In the genomic region with DNA sequence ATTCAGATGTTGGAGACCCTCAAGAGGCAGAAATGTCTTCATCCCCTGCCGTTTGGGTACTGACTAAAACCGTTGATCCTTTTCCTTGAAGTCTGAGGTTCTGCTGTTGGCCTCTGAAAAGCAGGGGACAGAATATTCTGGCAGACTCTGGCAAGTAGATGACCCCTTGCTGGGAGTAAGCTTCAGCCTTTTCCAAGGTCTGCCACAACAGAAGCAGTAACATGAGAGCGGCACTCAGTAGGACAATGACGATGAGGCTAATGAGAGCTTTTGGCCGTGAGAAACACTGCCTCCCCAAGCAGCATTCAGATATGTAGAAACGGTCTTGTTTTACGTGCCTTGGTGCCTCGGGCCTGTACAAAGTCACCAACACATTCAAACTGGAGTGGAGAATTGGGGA, we compare ENCODE assay signal across 1 cellular context.
TF ChIP-seq lines count a peak whose summit lies in the region.

No MANE protein-coding gene starts in this region.

TF ChIP-seq in H1, 55 proteins besides CTCF, POLR2A, EP300 and RAD21:
- TF ChIP-seq CBX5 (IDR thresholded peaks at IDR 0.05; ENCODE audit: low read depth, low read length), result no peak
- no peak for TF ChIP-seq TEAD4 (IDR thresholded peaks at IDR 0.05; ENCODE audit: low read depth, low read length)
- no peak for TF ChIP-seq KDM4A (IDR thresholded peaks at IDR 0.05; ENCODE audit: low read depth, low read length, severe bottlenecking)
- TF ChIP-seq KDM1A (IDR thresholded peaks at IDR 0.05; ENCODE audit: borderline replicate concordance, low read length), result no peak
- TF ChIP-seq BACH1 (IDR thresholded peaks at IDR 0.05; ENCODE audit: low read length), result no peak
- no peak for TF ChIP-seq TCF12 (IDR thresholded peaks at IDR 0.05; ENCODE audit: low read depth, low read length)
- TF ChIP-seq CHD1 (IDR thresholded peaks at IDR 0.05; ENCODE audit: low read depth, low read length), result no peak
- TF ChIP-seq RFX5 (IDR thresholded peaks at IDR 0.05; ENCODE audit: borderline replicate concordance, low read depth, low read length), result no peak
- TF ChIP-seq, protein P1, sequence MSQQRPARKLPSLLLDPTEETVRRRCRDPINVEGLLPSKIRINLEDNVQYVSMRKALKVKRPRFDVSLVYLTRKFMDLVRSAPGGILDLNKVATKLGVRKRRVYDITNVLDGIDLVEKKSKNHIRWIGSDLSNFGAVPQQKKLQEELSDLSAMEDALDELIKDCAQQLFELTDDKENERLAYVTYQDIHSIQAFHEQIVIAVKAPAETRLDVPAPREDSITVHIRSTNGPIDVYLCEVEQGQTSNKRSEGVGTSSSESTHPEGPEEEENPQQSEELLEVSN (IDR thresholded peaks at IDR 0.05), result no peak
- no peak for TF ChIP-seq TAF7 (optimal IDR thresholded peaks at IDR 0.05; ENCODE audit: borderline replicate concordance, low read depth, low read length)
- no peak for TF ChIP-seq CHD2 (IDR thresholded peaks at IDR 0.05; ENCODE audit: low read length)
- TF ChIP-seq SP2 (IDR thresholded peaks at IDR 0.05; ENCODE audit: low read length), result no peak
- no peak for TF ChIP-seq RNF2 (IDR thresholded peaks at IDR 0.05; ENCODE audit: borderline replicate concordance, low read depth, low read length, missing control alignments, poor library complexity, severe bottlenecking)
- no peak for TF ChIP-seq SIX5 (IDR thresholded peaks at IDR 0.05; ENCODE audit: low read depth, low read length)
- no peak for TF ChIP-seq MAFK (IDR thresholded peaks at IDR 0.05; ENCODE audit: low read depth, low read length)
- no peak for TF ChIP-seq TAF1 (IDR thresholded peaks at IDR 0.05; ENCODE audit: low read depth, low read length)
- no peak for TF ChIP-seq FOSL1 (IDR thresholded peaks at IDR 0.05; ENCODE audit: insufficient read depth, low read depth, low read length)
- no peak for TF ChIP-seq SAP30 (IDR thresholded peaks at IDR 0.05; ENCODE audit: insufficient read depth, insufficient replicate concordance, low read length)
- no peak for TF ChIP-seq SP4 (IDR thresholded peaks at IDR 0.05; ENCODE audit: low read length)
